ENCODE assay signal across 25 cellular contexts in genomic region chr5:77953374-77953773, GRCh38.
DNase-seq lines count a peak whose midpoint lies in the region; ATAC-seq, FAIRE-seq and TF ChIP-seq lines count a peak whose summit lies in the region.
"Had no signal": no experiment of that assay in that cellular context is flagged by ENCODE, and none has a peak within 500 bp of the region (broad histone marks: within the 10 kb centered on the region; RNA-seq: fewer than 3 reads in every experiment).

No MANE protein-coding gene starts in this region.

- H3K27ac ChIP-seq in HepG2 (ENCODE audit: extremely low read length, insufficient read depth, low read length) (no peak overlapping the region), right lobe of liver (peak overlapping the region in 1 of 3 donors; percentile 26)
- H3K27ac ChIP-seq: A549; BLaER1 treated with 17β-estradiol and CSF1 and Interleukin-3, amounts not matched to agents 10 nM and 100 nM; GM23248 had no signal

- TF ChIP-seq EP300 in HepG2 (IDR thresholded peaks at IDR 0.05; ENCODE audit: low read depth in 2 of 2, low read length in 2 of 2) (no peak), HepG2 (CRISPR knock-in tag; IDR thresholded peaks at IDR 0.05; ENCODE audit: borderline replicate concordance) (no peak)

- in situ Hi-C loops in HepG2 (cut with HindIII; ENCODE audit: extremely low pct_ligation_motif_present, low pct_unique_long_range_greater_than_20kb): no loop called here

- DNase-seq in HepG2 (ENCODE audit: low spot score): no peak
- no peak for DNase-seq in right lobe of liver
- DNase-seq in NCI-H69 (lab: John Stamatoyannopoulos, UW): peak; percentile 25
- no peak for DNase-seq in left colon
- no peak for DNase-seq in activated CD8-positive, alpha-beta memory T cell treated with anti-CD3 and anti-CD28 coated beads, Interleukin-2, amount 50 U/mL, for 48 hours
- DNase-seq: 8988T; ACHN; AML-193; BE2C; CD4-positive, alpha-beta T cell; CD8-positive, alpha-beta memory T cell; DMS 273 treated with DMSO at 0.1 percent for 48 hours; DMS79; GDM1; H7; HFFc6 had no signal

- H3K27me3 ChIP-seq in HepG2 (ENCODE audit: control insufficient read depth in 1 of 2, insufficient read depth in 2 of 2, low read length in 2 of 2) (peaks cover 0 to 1% of the 10 kb centered on the region in 2 experiments; a peak in 2 of 5 replicates), right lobe of liver (peaks cover 0 to 10% of the 10 kb centered on the region in 2 donors)
- H3K27me3 ChIP-seq: BE2C had no signal

- H2AFZ ChIP-seq in HepG2 (ENCODE audit: low read length): no peak overlapping the region

- H3K4me1 ChIP-seq in HepG2 (ENCODE audit: insufficient read depth, low read length) (no peaks in the 10 kb centered on the region), right lobe of liver (peaks cover 0 to 7% (median 0%) of the 10 kb centered on the region in 4 donors)
- H3K4me1 ChIP-seq: A549; BLaER1 treated with 17β-estradiol and CSF1 and Interleukin-3, amounts not matched to agents 10 nM and 100 nM had no signal

- intact Hi-C loops in HepG2 (cut with micrococcal nuclease; ENCODE audit: unreplicated experiment): no loop called here
- intact Hi-C loops in right lobe of liver (cut with DNase I): no loop called here
- intact Hi-C loops in left colon (cut with DNase I, micrococcal nuclease): no loop called here

- BruUV-seq in HepG2 (replicated peaks; lab: Mats Ljungman, UMichigan): no TSS peak

- no peak for TF ChIP-seq CTCF in HepG2 (CRISPR knock-in tag; IDR thresholded peaks at IDR 0.05)
- no peak for TF ChIP-seq CTCF in right lobe of liver (IDR thresholded peaks at IDR 0.05)

- no peak overlapping the region for H3K4me2 ChIP-seq in HepG2 (ENCODE audit: low read depth, low read length)
- H3K4me2 ChIP-seq: A549; BLaER1 treated with 17β-estradiol and CSF1 and Interleukin-3, amounts not matched to agents 10 nM and 100 nM had no signal

- no peaks in the 10 kb centered on the region for H3K36me3 ChIP-seq in HepG2 (replicated peaks in 1 of 2; ENCODE audit: control insufficient read depth in 1 of 2, insufficient read depth in 2 of 2, low read length in 2 of 2)
- no peaks in the 10 kb centered on the region for H3K36me3 ChIP-seq in right lobe of liver
- H3K36me3 ChIP-seq: BE2C; BLaER1 treated with 17β-estradiol and CSF1 and Interleukin-3, amounts not matched to agents 10 nM and 100 nM had no signal

- WGBS in HepG2 (ENCODE audit: low lambda C conversion rate): 42% methylated on average over 2 of the region's 2 CpGs
- WGBS in right lobe of liver (ENCODE audit: insufficient coverage, low coverage, low lambda C conversion rate, missing lambda C conversion rate): 55% methylated on average over 2 of the region's 2 CpGs

- CTCF ChIA-PET in HepG2 (lab: Yijun Ruan, JAX; ENCODE audit: low intra/inter-chr PET ratio, low total read pairs): no interaction called here

- H3K4me3 ChIP-seq in HepG2 (replicated peaks in 1 of 3; ENCODE audit: insufficient read depth in 1 of 3, low read depth in 2 of 3, low read length in 3 of 3) (no peak overlapping the region), right lobe of liver (no peak overlapping the region)
- H3K4me3 ChIP-seq: A549; BLaER1 treated with 17β-estradiol and CSF1 and Interleukin-3, amounts not matched to agents 10 nM and 100 nM; GM12878; GM23248 had no signal

- no peaks in the 10 kb centered on the region for H4K20me1 ChIP-seq in HepG2 (ENCODE audit: insufficient read depth, low read length)
- H4K20me1 ChIP-seq: BLaER1 treated with 17β-estradiol and CSF1 and Interleukin-3, amounts not matched to agents 10 nM and 100 nM had no signal

- POLR2A ChIA-PET in HepG2 (lab: Yijun Ruan, JAX): no interaction called here

- H3K9ac ChIP-seq in HepG2 (ENCODE audit: insufficient read depth, low read depth, low read length): no peak overlapping the region
- H3K9ac ChIP-seq: BLaER1 treated with 17β-estradiol and CSF1 and Interleukin-3, amounts not matched to agents 10 nM and 100 nM; GM23248 had no signal

- FAIRE-seq in HepG2 (lab: Jason Lieb, UNC): no peak
- FAIRE-seq: A549, D721Med, GM12878, GM18507, H1 had no signal

- TF ChIP-seq POLR2A in HepG2 (IDR thresholded peaks at IDR 0.05; ENCODE audit: insufficient read depth in 1 of 2, low read depth in 2 of 2, low read length in 2 of 2) (no peak), right lobe of liver (IDR thresholded peaks at IDR 0.05) (no peak)

- no peaks in the 10 kb centered on the region for H3K9me3 ChIP-seq in HepG2 (ENCODE audit: low read length)
- H3K9me3 ChIP-seq in right lobe of liver: no peaks in the 10 kb centered on the region
- H3K9me3 ChIP-seq: BE2C had no signal

- no peak for ATAC-seq in HepG2
- no peak for ATAC-seq in right lobe of liver
- ATAC-seq in left colon: peak; percentile 87
- no peak for ATAC-seq in HG03565 (IDR thresholded peaks at IDR 0.05; ENCODE audit: unreplicated experiment)
- ATAC-seq in GM21619 (IDR thresholded peaks at IDR 0.05; ENCODE audit: unreplicated experiment): no peak
- ATAC-seq: A549, GM12878 had no signal

- TF ChIP-seq RAD21 in HepG2 (CRISPR knock-in tag; IDR thresholded peaks at IDR 0.05): no peak

- H3K79me2 ChIP-seq in HepG2 (ENCODE audit: insufficient read depth, low read length): no peaks in the 10 kb centered on the region

TF ChIP-seq in HepG2, 621 proteins besides CTCF, POLR2A, EP300 and RAD21:
- TF ChIP-seq ZNF800 (CRISPR knock-in tag; IDR thresholded peaks at IDR 0.05): no peak
- TF ChIP-seq NFATC3 (CRISPR knock-in tag; IDR thresholded peaks at IDR 0.05): no peak
- no peak for TF ChIP-seq FUBP1 (CRISPR knock-in tag; IDR thresholded peaks at IDR 0.05; ENCODE audit: borderline replicate concordance)
- TF ChIP-seq DNMT1 (CRISPR knock-in tag; IDR thresholded peaks at IDR 0.05): no peak
- TF ChIP-seq ATF7 (IDR thresholded peaks at IDR 0.05): peak; percentile 55
- no peak for TF ChIP-seq ATF7 (CRISPR knock-in tag; IDR thresholded peaks at IDR 0.05)
